18 cellular contexts compared by ENCODE assay signal in the genomic region with DNA sequence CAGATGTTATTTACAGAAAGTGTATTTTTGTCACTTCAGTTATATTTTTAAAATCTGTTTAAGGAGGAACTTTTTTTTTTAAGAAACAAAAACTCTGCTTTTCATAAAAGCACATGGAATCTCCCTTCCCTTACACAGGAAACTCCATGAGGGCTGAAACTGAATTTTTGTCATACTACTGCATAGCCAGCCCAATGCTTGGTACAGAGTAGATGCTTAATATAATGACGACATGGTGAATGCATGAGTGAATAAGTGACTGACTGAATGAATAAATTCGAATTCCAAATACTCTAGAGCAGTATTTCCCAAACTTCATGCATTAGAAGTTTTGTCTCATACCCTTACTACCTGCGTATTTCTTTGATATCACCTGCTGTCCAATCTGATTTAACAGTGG.
DNase-seq lines count a peak whose midpoint lies in the region; ATAC-seq, FAIRE-seq and TF ChIP-seq lines count a peak whose summit lies in the region.
"Had no signal": no experiment of that assay in that cellular context is flagged by ENCODE, and none has a peak within 500 bp of the region (broad histone marks: within the 10 kb centered on the region; RNA-seq: fewer than 3 reads in every experiment).

No MANE protein-coding gene starts in this region.

- no peaks in the 10 kb centered on the region for H3K9me3 ChIP-seq in HepG2 (ENCODE audit: low read length)
- H3K9me3 ChIP-seq in right lobe of liver: no peaks in the 10 kb centered on the region
- H3K9me3 ChIP-seq: A549, Caco-2 had no signal

- intact Hi-C loops in HepG2 (cut with micrococcal nuclease; ENCODE audit: unreplicated experiment) (no loop called here), right lobe of liver (cut with DNase I) (no loop called here), posterior cingulate gyrus (cut with DNase I) (no loop called here)

- BruUV-seq in HepG2 (replicated peaks; lab: Mats Ljungman, UMichigan): no TSS peak

- TF ChIP-seq POLR2A in HepG2 (IDR thresholded peaks at IDR 0.05; ENCODE audit: insufficient read depth in 1 of 2, low read depth in 2 of 2, low read length in 2 of 2): no peak
- TF ChIP-seq POLR2A in right lobe of liver (IDR thresholded peaks at IDR 0.05): no peak

- H3K36me3 ChIP-seq in HepG2 (replicated peaks in 1 of 2; ENCODE audit: control insufficient read depth in 1 of 2, insufficient read depth in 2 of 2, low read length in 2 of 2) (peaks cover 9 to 46% of the 10 kb centered on the region in 2 experiments), right lobe of liver (no peaks in the 10 kb centered on the region), brain microvascular endothelial cell (replicated peaks) (no peaks in the 10 kb centered on the region)

- H3K27ac ChIP-seq in HepG2 (ENCODE audit: extremely low read length, insufficient read depth, low read length) (no peak overlapping the region), right lobe of liver (no peak overlapping the region), brain microvascular endothelial cell (no peak overlapping the region)
- H3K27ac ChIP-seq: 22Rv1, A549, C4-2B had no signal

- no peak overlapping the region for H3K9ac ChIP-seq in HepG2 (ENCODE audit: insufficient read depth, low read depth, low read length)

- in situ Hi-C loops in HepG2 (cut with HindIII; ENCODE audit: extremely low pct_ligation_motif_present, low pct_unique_long_range_greater_than_20kb): no loop called here
- in situ Hi-C loops in brain microvascular endothelial cell (cut with HindIII; ENCODE audit: low pct_ligation_motif_present, low sequenced_read_pairs): no loop called here

- peaks cover 55% of the 10 kb centered on the region for H4K20me1 ChIP-seq in HepG2 (ENCODE audit: insufficient read depth, low read length)

- no peak for TF ChIP-seq RAD21 in HepG2 (CRISPR knock-in tag; IDR thresholded peaks at IDR 0.05)

- H3K79me2 ChIP-seq in HepG2 (ENCODE audit: insufficient read depth, low read length): peaks cover 79% of the 10 kb centered on the region

- ATAC-seq in HepG2 (no peak), right lobe of liver (no peak), HG02610 (IDR thresholded peaks at IDR 0.05; ENCODE audit: unreplicated experiment) (peak; percentile 62), HG03378 (IDR thresholded peaks at IDR 0.05; ENCODE audit: unreplicated experiment) (no peak)
- ATAC-seq: A549, HCT116 had no signal

- H3K4me1 ChIP-seq in HepG2 (ENCODE audit: insufficient read depth, low read length): peaks cover 14% of the 10 kb centered on the region
- peaks cover 0 to 11% (median 0%) of the 10 kb centered on the region in 4 donors for H3K4me1 ChIP-seq in right lobe of liver

- DNase-seq in HepG2 (ENCODE audit: low spot score) (no peak), right lobe of liver (no peak), iris pigment epithelial cell (ENCODE audit: low read depth) (peak; percentile 16), posterior cingulate gyrus (no peak), brain microvascular endothelial cell (no peak)
- DNase-seq: AML-193; Caco-2; CD4-positive, alpha-beta T cell; GDM1; GOT3; H7 had no signal

- CTCF ChIA-PET in HepG2 (lab: Yijun Ruan, JAX; ENCODE audit: low intra/inter-chr PET ratio, low total read pairs): no interaction called here

- H3K27me3 ChIP-seq in HepG2 (ENCODE audit: control insufficient read depth in 1 of 2, insufficient read depth in 2 of 2, low read length in 2 of 2): no peaks in the 10 kb centered on the region
- H3K27me3 ChIP-seq in right lobe of liver: no peaks in the 10 kb centered on the region
- no peaks in the 10 kb centered on the region for H3K27me3 ChIP-seq in brain microvascular endothelial cell (replicated peaks)

- TF ChIP-seq EP300 in HepG2 (IDR thresholded peaks at IDR 0.05; ENCODE audit: low read depth in 2 of 2, low read length in 2 of 2) (no peak), HepG2 (CRISPR knock-in tag; IDR thresholded peaks at IDR 0.05; ENCODE audit: borderline replicate concordance) (no peak)

- WGBS in HepG2 (ENCODE audit: low lambda C conversion rate): 92% methylated on average over 3 of the region's 3 CpGs
- WGBS in right lobe of liver (ENCODE audit: insufficient coverage, low coverage, low lambda C conversion rate, missing lambda C conversion rate): 81% methylated on average over 3 of the region's 3 CpGs

- no peak overlapping the region for H2AFZ ChIP-seq in HepG2 (ENCODE audit: low read length)

- no peak overlapping the region for H3K4me3 ChIP-seq in HepG2 (replicated peaks in 1 of 3; ENCODE audit: insufficient read depth in 1 of 3, low read depth in 2 of 3, low read length in 3 of 3)
- no peak overlapping the region for H3K4me3 ChIP-seq in right lobe of liver
- H3K4me3 ChIP-seq in brain microvascular endothelial cell (ENCODE audit: low read depth, low read length): no peak overlapping the region
- H3K4me3 ChIP-seq: A549 had no signal

- no peak overlapping the region for H3K4me2 ChIP-seq in HepG2 (ENCODE audit: low read depth, low read length)
- H3K4me2 ChIP-seq: A549 had no signal

- FAIRE-seq in HepG2 (lab: Jason Lieb, UNC): no peak
- FAIRE-seq: A549, D721Med had no signal

- TF ChIP-seq CTCF in HepG2 (CRISPR knock-in tag; IDR thresholded peaks at IDR 0.05) (no peak), right lobe of liver (IDR thresholded peaks at IDR 0.05) (no peak), brain microvascular endothelial cell (IDR thresholded peaks at IDR 0.05; ENCODE audit: low read depth, low read length, missing control alignments) (no peak)

- POLR2A ChIA-PET in HepG2 (lab: Yijun Ruan, JAX): no interaction called here

TF ChIP-seq in HepG2, 621 proteins besides CTCF, POLR2A, EP300 and RAD21:
- TF ChIP-seq PCBP2 (optimal IDR thresholded peaks at IDR 0.05; ENCODE audit: low read depth, low read length, poor library complexity, severe bottlenecking) (no peak), RBM22 (optimal IDR thresholded peaks at IDR 0.05; ENCODE audit: low read length) (peak; percentile 44)
